Comparison of ENCODE assay signal across 24 cellular contexts in genomic region chr3:171649282-171649681, GRCh38.
DNase-seq lines count a peak whose midpoint lies in the region; ATAC-seq and TF ChIP-seq lines count a peak whose summit lies in the region.
"Had no signal": no experiment of that assay in that cellular context is flagged by ENCODE, and none has a peak within 500 bp of the region (broad histone marks: within the 10 kb centered on the region; RNA-seq: fewer than 3 reads in every experiment).

No MANE protein-coding gene starts in this region.

- TF ChIP-seq POLR2A in gastroesophageal sphincter (IDR thresholded peaks at IDR 0.05) (no peak), suprapubic skin (IDR thresholded peaks at IDR 0.05) (no peak), uterus (IDR thresholded peaks at IDR 0.05) (no peak)

- no peaks in the 10 kb centered on the region for H3K27me3 ChIP-seq in gastroesophageal sphincter
- no peaks in the 10 kb centered on the region for H3K27me3 ChIP-seq in right atrium auricular region
- H3K27me3 ChIP-seq in suprapubic skin = no peaks in the 10 kb centered on the region
- no peaks in the 10 kb centered on the region for H3K27me3 ChIP-seq in uterus
- H3K27me3 ChIP-seq: BE2C had no signal

- H3K4me1 ChIP-seq in gastroesophageal sphincter = peaks cover 0 to 31% (median 1%) of the 10 kb centered on the region in 3 donors
- H3K4me1 ChIP-seq in right atrium auricular region = peaks cover 0 to 31% of the 10 kb centered on the region in 2 donors
- peaks cover 7% of the 10 kb centered on the region for H3K4me1 ChIP-seq in suprapubic skin
- no peaks in the 10 kb centered on the region for H3K4me1 ChIP-seq in uterus

- H3K27ac ChIP-seq in gastroesophageal sphincter (peak overlapping the region in 3 of 4 donors; percentile 13 to 34 (median 33)), right atrium auricular region (peak overlapping the region; percentile 52 to 68), suprapubic skin (peak overlapping the region; percentile 63), uterus (peak overlapping the region in 1 of 2 donors; percentile 3)
- H3K27ac ChIP-seq: 22Rv1, KMS-11, RWPE1 had no signal

- WGBS in gastroesophageal sphincter (ENCODE audit: low coverage in 1 of 2), 2 donors = 55 to 68% methylated on average over 5 of the region's 5 CpGs
- WGBS in suprapubic skin = 72% methylated on average over 5 of the region's 5 CpGs

- intact Hi-C loops in Right ventricle myocardium inferior (cut with DNase I) (loop anchor here (5.0 to 10.0 kb wide), 2 partner anchors 183 to 696 kb away; no protein-coding TSS in a partner anchor), left cardiac atrium (cut with DNase I) (loop anchor here (5.0 to 10.0 kb wide), 3 partner anchors 123 to 696 kb away; no protein-coding TSS in a partner anchor), uterus (cut with DNase I; ENCODE audit: low total_unique reads) (no loop called here)

- no peak for TF ChIP-seq CTCF in gastroesophageal sphincter (IDR thresholded peaks at IDR 0.05)
- TF ChIP-seq CTCF in right atrium auricular region (IDR thresholded peaks at IDR 0.05) = no peak
- TF ChIP-seq CTCF in suprapubic skin (IDR thresholded peaks at IDR 0.05) = no peak
- no peak for TF ChIP-seq CTCF in uterus (IDR thresholded peaks at IDR 0.05)

- H3K9me3 ChIP-seq in gastroesophageal sphincter = no peaks in the 10 kb centered on the region
- no peaks in the 10 kb centered on the region for H3K9me3 ChIP-seq in right atrium auricular region
- H3K9me3 ChIP-seq in suprapubic skin = no peaks in the 10 kb centered on the region
- no peaks in the 10 kb centered on the region for H3K9me3 ChIP-seq in uterus
- H3K9me3 ChIP-seq: BE2C had no signal

- H3K36me3 ChIP-seq in gastroesophageal sphincter = no peaks in the 10 kb centered on the region
- no peaks in the 10 kb centered on the region for H3K36me3 ChIP-seq in right atrium auricular region
- peaks cover 3% of the 10 kb centered on the region for H3K36me3 ChIP-seq in suprapubic skin
- H3K36me3 ChIP-seq in uterus = no peaks in the 10 kb centered on the region
- H3K36me3 ChIP-seq: BE2C had no signal

- no peak overlapping the region for H3K4me3 ChIP-seq in gastroesophageal sphincter
- H3K4me3 ChIP-seq in right atrium auricular region = no peak overlapping the region
- H3K4me3 ChIP-seq in suprapubic skin = no peak overlapping the region
- no peak overlapping the region for H3K4me3 ChIP-seq in uterus

- no peak for TF ChIP-seq EP300 in gastroesophageal sphincter (IDR thresholded peaks at IDR 0.05)
- no peak for TF ChIP-seq EP300 in suprapubic skin (IDR thresholded peaks at IDR 0.05)

- DNase-seq in Right ventricle myocardium inferior (ENCODE audit: missing footprints) (no peak), left cardiac atrium (no peak), right atrium auricular region (ENCODE audit: low spot score) (no peak), suprapubic skin (ENCODE audit: low spot score in 2 of 2) (no peak), uterus (no peak)
- DNase-seq: BE2C; CD8-positive, alpha-beta memory T cell; DMS 273 treated with DMSO at 0.1 percent for 48 hours; DMS79 treated with DMSO at 0.1 percent for 48 hours; HCEC 1CT; MM.1S; NCI-H2081 treated with DMSO at 0.1 percent for 48 hours; NCI-H2171; NCI-H226; NCI-H510A; NCI-H69; SIG-M5 had no signal

- ATAC-seq in Right ventricle myocardium inferior (peak; percentile 55), left cardiac atrium (no peak), gastroesophageal sphincter (no peak), HG02970 (IDR thresholded peaks at IDR 0.05; ENCODE audit: low FRiP score, unreplicated experiment) (no peak), GM21528 (IDR thresholded peaks at IDR 0.05; ENCODE audit: low FRiP score, unreplicated experiment) (no peak)
- ATAC-seq: Panc1 had no signal
